Comparison of ENCODE assay signal across 19 cellular contexts in genomic region chrX:65751511-65751910, GRCh38.
DNase-seq lines count a peak whose midpoint lies in the region; ATAC-seq and TF ChIP-seq lines count a peak whose summit lies in the region.
"Had no signal": no experiment of that assay in that cellular context is flagged by ENCODE, and none has a peak within 500 bp of the region (broad histone marks: within the 10 kb centered on the region; RNA-seq: fewer than 3 reads in every experiment).

No MANE protein-coding gene starts in this region.

- H2AFZ ChIP-seq in DND-41 (ENCODE audit: low read depth, low read length), result no peak overlapping the region
- H2AFZ ChIP-seq: GM23338 had no signal

- POLR2A ChIA-PET in activated CD4-positive, alpha-beta memory T cell treated with anti-CD3 and anti-CD28 coated beads, Interleukin-2, amount 10 ng/mL, durations not matched to agents 7 days and 5 days (lab: Charles Lee), result interaction anchor here (0.6 to 1.5 kb wide), 5 partner anchors 14 to 235 kb away, joined by 3 to 8 read pairs (median 3); no protein-coding TSS in a partner anchor
- POLR2A ChIA-PET in activated CD4-positive, alpha-beta memory T cell treated with anti-CD3 and anti-CD28 coated beads for 36 hours (lab: Charles Lee), result no interaction called here
- POLR2A ChIA-PET in activated B cell treated with CpG ODN at 0.5 μM for 24 hours (lab: Charles Lee), result interaction anchor here (0.6 kb wide), 1 partner anchor 85 kb away, joined by 9 read pairs; no protein-coding TSS in a partner anchor

- ATAC-seq in DND-41 (ENCODE audit: insufficient read depth, low read depth) (no peak), activated B cell treated with CpG ODN at 0.5 μM for 24 hours (ENCODE audit: low read depth) (no peak), HG03108 (IDR thresholded peaks at IDR 0.05; ENCODE audit: unreplicated experiment) (no peak)
- no peak for ATAC-seq in natural killer cell treated with Interleukin-12 subunit alpha and Interleukin-12 subunit beta and Interleukin-15 and Interleukin-18, amount 100 ng/mL, for 72 hours
- ATAC-seq: GM23338, right cardiac atrium, WTC11 had no signal

- H3K27me3 ChIP-seq in DND-41 (ENCODE audit: insufficient read depth, low read length, poor library complexity), result no peaks in the 10 kb centered on the region
- H3K27me3 ChIP-seq: esophagus muscularis mucosa had no signal

- H3K4me2 ChIP-seq in DND-41 (ENCODE audit: insufficient read depth, low read length), result peak overlapping the region; percentile 47
- H3K4me2 ChIP-seq: GM23338 had no signal

- no peaks in the 10 kb centered on the region for H4K20me1 ChIP-seq in DND-41 (ENCODE audit: insufficient read depth, low read length)

- H3K4me1 ChIP-seq in DND-41 (ENCODE audit: insufficient read depth, low read length), result peaks cover 47% of the 10 kb centered on the region
- H3K4me1 ChIP-seq: esophagus muscularis mucosa, left ventricle myocardium inferior had no signal

- peaks cover 7% of the 10 kb centered on the region for H3K9me3 Mint-ChIP-seq in activated CD4-positive, alpha-beta memory T cell treated with anti-CD3 and anti-CD28 coated beads, Interleukin-2, amount 10 ng/mL, durations not matched to agents 7 days and 5 days
- H3K9me3 Mint-ChIP-seq in activated CD4-positive, alpha-beta memory T cell treated with anti-CD3 and anti-CD28 coated beads for 36 hours, result peaks cover 8% of the 10 kb centered on the region
- H3K9me3 Mint-ChIP-seq in activated B cell treated with CpG ODN at 0.5 μM for 24 hours, result no peaks in the 10 kb centered on the region
- peaks cover 4% of the 10 kb centered on the region for H3K9me3 Mint-ChIP-seq in natural killer cell treated with Interleukin-12 subunit alpha and Interleukin-12 subunit beta and Interleukin-15 and Interleukin-18, amount 100 ng/mL, for 72 hours

- H3K9ac ChIP-seq in DND-41 (ENCODE audit: low read depth, low read length), result peak overlapping the region; percentile 39

- no peak overlapping the region; a peak in 1 of 4 replicates for H3K4me3 ChIP-seq in DND-41 (ENCODE audit: low read depth in 1 of 2, low read length in 2 of 2)
- H3K4me3 ChIP-seq: esophagus muscularis mucosa, GM23338, left ventricle myocardium inferior had no signal

- peaks cover 60% of the 10 kb centered on the region for H3K4me1 Mint-ChIP-seq in activated CD4-positive, alpha-beta memory T cell treated with anti-CD3 and anti-CD28 coated beads, Interleukin-2, amount 10 ng/mL, durations not matched to agents 7 days and 5 days
- H3K4me1 Mint-ChIP-seq in activated CD4-positive, alpha-beta memory T cell treated with anti-CD3 and anti-CD28 coated beads for 36 hours (ENCODE audit: low read depth), result peaks cover 63% of the 10 kb centered on the region
- H3K4me1 Mint-ChIP-seq in activated B cell treated with CpG ODN at 0.5 μM for 24 hours, result peaks cover 37% of the 10 kb centered on the region
- H3K4me1 Mint-ChIP-seq in natural killer cell treated with Interleukin-12 subunit alpha and Interleukin-12 subunit beta and Interleukin-15 and Interleukin-18, amount 100 ng/mL, for 72 hours (ENCODE audit: low read depth in 2 of 2), result peaks cover 61 to 64% of the 10 kb centered on the region in 2 donors
- H3K4me1 Mint-ChIP-seq: GM23338, WTC11 had no signal

- TF ChIP-seq CTCF in DND-41 (IDR thresholded peaks at IDR 0.05; ENCODE audit: borderline replicate concordance, extremely low read depth, low read length, poor library complexity, severe bottlenecking) (no peak), activated B cell treated with CpG ODN at 0.5 μM for 24 hours (IDR thresholded peaks at IDR 0.05) (no peak)

- H3K27ac ChIP-seq in DND-41 (ENCODE audit: low read length), result peak overlapping the region; percentile 91
- H3K27ac ChIP-seq: esophagus muscularis mucosa, left ventricle myocardium inferior had no signal

- CTCF ChIA-PET in activated CD4-positive, alpha-beta memory T cell treated with anti-CD3 and anti-CD28 coated beads, Interleukin-2, amount 10 ng/mL, durations not matched to agents 7 days and 5 days (lab: Charles Lee), result interaction anchor here (1.0 to 1.5 kb wide), 3 partner anchors 157 to 235 kb away, joined by 3 to 4 read pairs (median 3); no protein-coding TSS in a partner anchor
- CTCF ChIA-PET in activated CD4-positive, alpha-beta memory T cell treated with anti-CD3 and anti-CD28 coated beads for 36 hours (lab: Charles Lee), result interaction anchor here (0.7 to 1.4 kb wide), 2 partner anchors 165 to 235 kb away, joined by 3 to 7 read pairs; no protein-coding TSS in a partner anchor
- CTCF ChIA-PET in activated B cell treated with CpG ODN at 0.5 μM for 24 hours (lab: Charles Lee), result no interaction called here

- peak overlapping the region; percentile 83 for H3K27ac Mint-ChIP-seq in activated CD4-positive, alpha-beta memory T cell treated with anti-CD3 and anti-CD28 coated beads, Interleukin-2, amount 10 ng/mL, durations not matched to agents 7 days and 5 days
- no peak overlapping the region for H3K27ac Mint-ChIP-seq in activated CD4-positive, alpha-beta memory T cell treated with anti-CD3 and anti-CD28 coated beads for 36 hours
- H3K27ac Mint-ChIP-seq in activated B cell treated with CpG ODN at 0.5 μM for 24 hours, result peak overlapping the region; percentile 18
- H3K27ac Mint-ChIP-seq in natural killer cell treated with Interleukin-12 subunit alpha and Interleukin-12 subunit beta and Interleukin-15 and Interleukin-18, amount 100 ng/mL, for 72 hours, result peak overlapping the region; percentile 75 to 88
- H3K27ac Mint-ChIP-seq: GM23338, type B pancreatic cell, WTC11 had no signal

- peaks cover 20% of the 10 kb centered on the region for H3K36me3 Mint-ChIP-seq in activated CD4-positive, alpha-beta memory T cell treated with anti-CD3 and anti-CD28 coated beads, Interleukin-2, amount 10 ng/mL, durations not matched to agents 7 days and 5 days (ENCODE audit: low read depth)
- H3K36me3 Mint-ChIP-seq in activated CD4-positive, alpha-beta memory T cell treated with anti-CD3 and anti-CD28 coated beads for 36 hours, result no peaks in the 10 kb centered on the region
- H3K36me3 Mint-ChIP-seq in activated B cell treated with CpG ODN at 0.5 μM for 24 hours (ENCODE audit: low read depth), result no peaks in the 10 kb centered on the region
- H3K36me3 Mint-ChIP-seq in natural killer cell treated with Interleukin-12 subunit alpha and Interleukin-12 subunit beta and Interleukin-15 and Interleukin-18, amount 100 ng/mL, for 72 hours, result peaks cover 5% of the 10 kb centered on the region
- H3K36me3 Mint-ChIP-seq: type B pancreatic cell had no signal

- DNase-seq in activated CD4-positive, alpha-beta memory T cell treated with anti-CD3 and anti-CD28 coated beads, Interleukin-2, amount 10 ng/mL, durations not matched to agents 7 days and 5 days, result no peak
- DNase-seq in activated CD4-positive, alpha-beta memory T cell treated with anti-CD3 and anti-CD28 coated beads for 36 hours, result no peak
- no peak for DNase-seq in DND-41
- no peak for DNase-seq in activated B cell treated with CpG ODN at 0.5 μM for 24 hours
- no peak for DNase-seq in natural killer cell treated with Interleukin-12 subunit alpha and Interleukin-12 subunit beta and Interleukin-15 and Interleukin-18, amount 100 ng/mL, for 72 hours (ENCODE audit: low spot score)
- DNase-seq in mesenteric fat pad (ENCODE audit: low spot score), result no peak
- no peak for DNase-seq in SK-N-DZ (ENCODE audit: low spot score)
- DNase-seq: COR-L47; left ventricle myocardium inferior; MV-4-11; NCI-H2029; NCI-H446; right cardiac atrium; stimulated activated naive CD4-positive, alpha-beta T cell had no signal

- intact Hi-C loops in activated CD4-positive, alpha-beta memory T cell treated with anti-CD3 and anti-CD28 coated beads for 36 hours (cut with micrococcal nuclease), result no loop called here
- intact Hi-C loops in activated B cell treated with CpG ODN at 0.5 μM for 24 hours (cut with micrococcal nuclease), result no loop called here

- no peaks in the 10 kb centered on the region for H3K9me3 ChIP-seq in DND-41 (ENCODE audit: insufficient read depth, low read length, severe bottlenecking)
- H3K9me3 ChIP-seq: left ventricle myocardium inferior had no signal

- H3K27me3 Mint-ChIP-seq in activated CD4-positive, alpha-beta memory T cell treated with anti-CD3 and anti-CD28 coated beads, Interleukin-2, amount 10 ng/mL, durations not matched to agents 7 days and 5 days, result no peaks in the 10 kb centered on the region
- H3K27me3 Mint-ChIP-seq in activated CD4-positive, alpha-beta memory T cell treated with anti-CD3 and anti-CD28 coated beads for 36 hours, result no peaks in the 10 kb centered on the region
- no peaks in the 10 kb centered on the region for H3K27me3 Mint-ChIP-seq in activated B cell treated with CpG ODN at 0.5 μM for 24 hours
- H3K27me3 Mint-ChIP-seq in natural killer cell treated with Interleukin-12 subunit alpha and Interleukin-12 subunit beta and Interleukin-15 and Interleukin-18, amount 100 ng/mL, for 72 hours, result no peaks in the 10 kb centered on the region
- H3K27me3 Mint-ChIP-seq: type B pancreatic cell had no signal

- no peaks in the 10 kb centered on the region for H3K79me2 ChIP-seq in DND-41 (ENCODE audit: insufficient read depth, low read length)

- H3K4me3 Mint-ChIP-seq in activated CD4-positive, alpha-beta memory T cell treated with anti-CD3 and anti-CD28 coated beads, Interleukin-2, amount 10 ng/mL, durations not matched to agents 7 days and 5 days, result no peak overlapping the region
- H3K4me3 Mint-ChIP-seq in activated CD4-positive, alpha-beta memory T cell treated with anti-CD3 and anti-CD28 coated beads for 36 hours, result no peak overlapping the region
- H3K4me3 Mint-ChIP-seq in activated B cell treated with CpG ODN at 0.5 μM for 24 hours, result peak overlapping the region; percentile 38
- peak overlapping the region; percentile 82 for H3K4me3 Mint-ChIP-seq in natural killer cell treated with Interleukin-12 subunit alpha and Interleukin-12 subunit beta and Interleukin-15 and Interleukin-18, amount 100 ng/mL, for 72 hours
- H3K4me3 Mint-ChIP-seq: GM23338, type B pancreatic cell, WTC11 had no signal

- H3K36me3 ChIP-seq in DND-41 (ENCODE audit: insufficient read depth, low read length), result no peaks in the 10 kb centered on the region
- H3K36me3 ChIP-seq: esophagus muscularis mucosa, left ventricle myocardium inferior had no signal

Comparison
In these comparisons a context has a peak if more than half of its experiments do, and no peak if none do; other contexts are left out.
1. H3K4me3 Mint-ChIP-seq: peak in activated B cell treated with CpG ODN at 0.5 μM for 24 hours (single experiment) and natural killer cell treated with Interleukin-12 subunit alpha and Interleukin-12 subunit beta and Interleukin-15 and Interleukin-18, amount 100 ng/mL, for 72 hours (single experiment); none in activated CD4-positive, alpha-beta memory T cell treated with anti-CD3 and anti-CD28 coated beads, Interleukin-2, amount 10 ng/mL, durations not matched to agents 7 days and 5 days (single experiment) and activated CD4-positive, alpha-beta memory T cell treated with anti-CD3 and anti-CD28 coated beads for 36 hours (single experiment).